9 cellular contexts compared by ENCODE assay signal in genomic region chr1:120941836-120942222, GRCh38. TPM values are rescaled to one million over a fixed set of nuclear protein-coding genes. Genes with fewer than 3 reads are reported as not detected.
DNase-seq lines count a peak whose midpoint lies in the region; ATAC-seq, FAIRE-seq and TF ChIP-seq lines count a peak whose summit lies in the region.
"Not testable (repeated sequence)": the region's sequence is repeated elsewhere in the genome, so short reads cannot be mapped to it uniquely, and the experiment has no call there.
"Had no signal": no experiment of that assay in that cellular context is flagged by ENCODE, and none has a peak within 500 bp of the region (broad histone marks: within the 10 kb centered on the region; RNA-seq: fewer than 3 reads in every experiment).

No MANE protein-coding gene starts in this region.

- FAIRE-seq in astrocyte (lab: Jason Lieb, UNC): not testable (repeated sequence)

- H3K4me2 ChIP-seq in astrocyte (ENCODE audit: low read length) (peak overlapping the region; percentile 90), osteoblast (ENCODE audit: insufficient read depth, low read length) (peak overlapping the region; percentile 89)

- not testable (repeated sequence) for H3K4me1 ChIP-seq in Caco-2; astrocyte (ENCODE audit: insufficient read depth, low read length); left lung; osteoblast (ENCODE audit: insufficient read depth, low read length); thymus (ENCODE audit: control insufficient read depth, insufficient read depth, low read length)

- TF ChIP-seq CTCF in Caco-2 (IDR thresholded peaks at IDR 0.05; ENCODE audit: insufficient read depth in 1 of 2, low read depth in 1 of 2, low read length in 1 of 2, severe bottlenecking in 1 of 2, unreplicated experiment in 1 of 2); astrocyte (IDR thresholded peaks at IDR 0.05; ENCODE audit: insufficient read depth, low read depth, low read length); epithelial cell of esophagus (IDR thresholded peaks at IDR 0.05; ENCODE audit: insufficient read depth, low read depth, low read length, missing control alignments); left lung (IDR thresholded peaks at IDR 0.05); osteoblast (IDR thresholded peaks at IDR 0.05; ENCODE audit: extremely low read depth, low read depth, low read length): not testable (repeated sequence)

- H3K9me3 ChIP-seq in Caco-2; KOPT-K1 (ENCODE audit: insufficient read depth, low read length, poor library complexity, severe bottlenecking); astrocyte (ENCODE audit: insufficient read depth, low read depth, low read length); left lung; osteoblast (ENCODE audit: low read depth, low read length); thymus (ENCODE audit: control insufficient read depth): not testable (repeated sequence)

- peaks cover 11% of the 10 kb centered on the region for H3K36me3 Mint-ChIP-seq in Caco-2 (ENCODE audit: insufficient read depth, unreplicated experiment)
- not testable (repeated sequence) for H3K36me3 Mint-ChIP-seq in activated CD4-positive, alpha-beta T cell treated with anti-CD3 and anti-CD28 coated beads, Interleukin-2, amount 10 ng/mL, durations not matched to agents 24 days and 14 days (ENCODE audit: low read depth); astrocyte (ENCODE audit: low read depth, unreplicated experiment)

- not testable (repeated sequence) for H3K36me3 ChIP-seq in Caco-2 (ENCODE audit: control insufficient read depth, insufficient read depth, low read length); KOPT-K1 (ENCODE audit: insufficient read depth, low read length); astrocyte (ENCODE audit: insufficient read depth, low read length); left lung; osteoblast (ENCODE audit: insufficient read depth, low read length); thymus (ENCODE audit: control insufficient read depth, insufficient read depth)

- TSS peak; percentile 32 for BruUV-seq in Caco-2 (replicated peaks; lab: Mats Ljungman, UMichigan)

- not testable (repeated sequence) for ATAC-seq in left lung

- DNase-seq in Caco-2; activated CD4-positive, alpha-beta T cell treated with anti-CD3 and anti-CD28 coated beads, Interleukin-2, amount 10 ng/mL, durations not matched to agents 24 days and 14 days; astrocyte (ENCODE audit: low read depth); epithelial cell of esophagus (ENCODE audit: low read depth); left lung: not testable (repeated sequence)
- DNase-seq in osteoblast (ENCODE audit: insufficient read length, low spot score, missing footprints): peak; percentile 4

- CTCF ChIA-PET in Caco-2 (lab: Charles Lee): not testable (repeated sequence)

- H3K9ac ChIP-seq in astrocyte (ENCODE audit: low read length): peak overlapping the region; percentile 89

- 3% methylated on average over 12 of the region's 12 CpGs for WGBS in thymus

- H4K20me1 ChIP-seq in astrocyte (ENCODE audit: insufficient read depth, low read length); osteoblast (ENCODE audit: insufficient read depth, low read length): not testable (repeated sequence)

- not testable (repeated sequence) for H3K27me3 Mint-ChIP-seq in Caco-2 (ENCODE audit: insufficient read depth, unreplicated experiment); activated CD4-positive, alpha-beta T cell treated with anti-CD3 and anti-CD28 coated beads, Interleukin-2, amount 10 ng/mL, durations not matched to agents 24 days and 14 days; astrocyte (ENCODE audit: low read depth, unreplicated experiment)

- H3K4me1 Mint-ChIP-seq in Caco-2 (ENCODE audit: low read depth, unreplicated experiment); astrocyte (ENCODE audit: low read depth, unreplicated experiment): not testable (repeated sequence)
- peaks cover 17% of the 10 kb centered on the region for H3K4me1 Mint-ChIP-seq in activated CD4-positive, alpha-beta T cell treated with anti-CD3 and anti-CD28 coated beads, Interleukin-2, amount 10 ng/mL, durations not matched to agents 24 days and 14 days

- peak overlapping the region; percentile 96 for H3K27ac ChIP-seq in KOPT-K1 (ENCODE audit: low read depth, low read length, poor library complexity, severe bottlenecking)
- not testable (repeated sequence) for H3K27ac ChIP-seq in astrocyte (ENCODE audit: low read depth, low read length)
- peak overlapping the region; percentile 44 to 78 for H3K27ac ChIP-seq in left lung
- H3K27ac ChIP-seq in osteoblast (ENCODE audit: low read depth, low read length): peak overlapping the region; percentile 73
- peak overlapping the region; percentile 70 for H3K27ac ChIP-seq in thymus (ENCODE audit: low read depth)

- peak overlapping the region; percentile 34 for H3K4me3 ChIP-seq in Caco-2 (ENCODE audit: low read depth, low read length)
- peak overlapping the region; percentile 55 for H3K4me3 ChIP-seq in astrocyte (ENCODE audit: insufficient read depth, low read depth, low read length)
- peak overlapping the region; percentile 44 for H3K4me3 ChIP-seq in epithelial cell of esophagus (ENCODE audit: low read length)
- peak overlapping the region; percentile 21 to 40 for H3K4me3 ChIP-seq in left lung
- H3K4me3 ChIP-seq in osteoblast (ENCODE audit: insufficient read depth, low read length): peak overlapping the region; percentile 70
- peak overlapping the region; percentile 20 for H3K4me3 ChIP-seq in thymus (ENCODE audit: low read length)

- peak overlapping the region; percentile 84 for H2AFZ ChIP-seq in astrocyte (ENCODE audit: low read depth, low read length)
- H2AFZ ChIP-seq in osteoblast (ENCODE audit: low read length): peak overlapping the region; percentile 78

- not testable (repeated sequence) for H3K79me2 ChIP-seq in astrocyte (ENCODE audit: insufficient read depth, low read length); osteoblast (ENCODE audit: insufficient read depth, low read length)

- H3K27me3 ChIP-seq in Caco-2 (replicated peaks; ENCODE audit: control insufficient read depth, insufficient read depth, low read length); astrocyte (ENCODE audit: insufficient read depth, low read length); left lung; osteoblast (ENCODE audit: insufficient read depth, low read length); thymus (ENCODE audit: control insufficient read depth, insufficient read depth): not testable (repeated sequence)

- H3K27ac Mint-ChIP-seq in Caco-2 (ENCODE audit: unreplicated experiment): peak overlapping the region; percentile 100
- peak overlapping the region; percentile 100 for H3K27ac Mint-ChIP-seq in activated CD4-positive, alpha-beta T cell treated with anti-CD3 and anti-CD28 coated beads, Interleukin-2, amount 10 ng/mL, durations not matched to agents 24 days and 14 days
- peak overlapping the region; percentile 100 for H3K27ac Mint-ChIP-seq in astrocyte (ENCODE audit: unreplicated experiment)

- H3K9me3 Mint-ChIP-seq in Caco-2 (ENCODE audit: unreplicated experiment); activated CD4-positive, alpha-beta T cell treated with anti-CD3 and anti-CD28 coated beads, Interleukin-2, amount 10 ng/mL, durations not matched to agents 24 days and 14 days; astrocyte (ENCODE audit: unreplicated experiment): not testable (repeated sequence)

- H3K4me3 Mint-ChIP-seq in Caco-2 (ENCODE audit: unreplicated experiment) (peak overlapping the region; percentile 81), astrocyte (ENCODE audit: unreplicated experiment) (peak overlapping the region; percentile 90)
- peak overlapping the region; percentile 83 for H3K4me3 Mint-ChIP-seq in activated CD4-positive, alpha-beta T cell treated with anti-CD3 and anti-CD28 coated beads, Interleukin-2, amount 10 ng/mL, durations not matched to agents 24 days and 14 days

- intact Hi-C loops in Caco-2 (cut with micrococcal nuclease; ENCODE audit: unreplicated experiment); activated CD4-positive, alpha-beta T cell treated with anti-CD3 and anti-CD28 coated beads, Interleukin-2, amount 10 ng/mL, durations not matched to agents 24 days and 14 days (cut with micrococcal nuclease); left lung (cut with DNase I): not testable (repeated sequence)

- POLR2A ChIA-PET in Caco-2 (lab: Charles Lee): not testable (repeated sequence)

RNA-seq across cellular contexts. Expression of gene PPIAL4A, which starts 52.3 kb away (rescaled TPM):
- not detected in 2 replicates for total RNA-seq in Caco-2 (2022)
- total RNA-seq in activated CD4-positive, alpha-beta T cell treated with anti-CD3 and anti-CD28 coated beads, Interleukin-2, amount 10 ng/mL, durations not matched to agents 24 days and 14 days: not detected in 2 replicates
- not detected in 2 replicates for total RNA-seq in astrocyte
- not detected for total RNA-seq in left lung
- total RNA-seq in osteoblast: not detected in 2 replicates
- polyA plus RNA-seq in thymus: not detected
- total RNA-seq: mesenteric fat pad had no signal

Comparison
In these comparisons a context has a peak if more than half of its experiments do, and no peak if none do; other contexts are left out.
1. H3K4me3 ChIP-seq: peak in every context shown above with its lines; median percentile 70 in osteoblast; 55 in astrocyte; 44 in epithelial cell of esophagus; 34 in Caco-2; 30 in left lung; 20 in thymus.